In the genomic region with DNA sequence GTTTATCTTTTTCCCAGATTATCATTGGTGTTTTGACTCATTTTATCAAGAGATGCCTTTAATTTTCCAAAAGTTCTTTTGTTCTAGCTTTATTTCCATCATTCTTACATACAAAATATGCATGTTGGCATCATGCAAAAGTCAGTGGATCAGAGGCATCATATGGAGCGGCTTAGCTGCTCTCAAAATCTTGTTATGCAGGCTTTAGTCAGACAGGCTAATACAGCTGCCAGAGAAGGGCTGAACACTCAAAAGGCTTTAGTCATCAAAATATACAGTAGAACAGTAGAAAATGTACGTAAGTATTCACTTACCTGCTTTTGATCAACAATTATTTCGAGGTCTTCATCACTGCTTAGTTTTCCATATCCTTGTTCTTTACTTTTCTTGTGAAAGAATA, we compare ENCODE assay signal across 20 cellular contexts.
DNase-seq lines count a peak whose midpoint lies in the region; ATAC-seq, FAIRE-seq and TF ChIP-seq lines count a peak whose summit lies in the region.
"Had no signal": no experiment of that assay in that cellular context is flagged by ENCODE, and none has a peak within 500 bp of the region (broad histone marks: within the 10 kb centered on the region; RNA-seq: fewer than 3 reads in every experiment).

No MANE protein-coding gene starts in this region.

- ATAC-seq in PC-3, result peak; percentile 29; the same call in 1 of the 2 replicates
- ATAC-seq: gastroesophageal sphincter; naive thymus-derived CD8-positive, alpha-beta T cell had no signal

- H3K79me2 ChIP-seq in PC-3 (ENCODE audit: low read length), result no peaks in the 10 kb centered on the region

- POLR2A ChIA-PET in PC-3 (lab: Charles Lee; ENCODE audit: unreplicated experiment), result no interaction called here

- no peak for TF ChIP-seq CTCF in PC-3 (conservative IDR thresholded peaks at IDR 0.05; ENCODE audit: low read depth, low read length)

- no peaks in the 10 kb centered on the region for H3K4me1 Mint-ChIP-seq in activated naive CD4-positive, alpha-beta T cell treated with anti-CD3 and anti-CD28 coated beads for 36 hours (ENCODE audit: low read depth)
- H3K4me1 Mint-ChIP-seq: activated naive CD8-positive, alpha-beta T cell treated with anti-CD3 and anti-CD28 coated beads for 36 hours; IgD-negative memory B cell; naive thymus-derived CD8-positive, alpha-beta T cell had no signal

- peaks cover 2% of the 10 kb centered on the region; the same call in 1 of the 2 replicates for H3K9me3 ChIP-seq in MG63
- H3K9me3 ChIP-seq in PC-3 (ENCODE audit: low read length), result no peaks in the 10 kb centered on the region
- H3K9me3 ChIP-seq: BE2C, gastroesophageal sphincter, SK-N-SH had no signal

- no peaks in the 10 kb centered on the region for H4K20me1 ChIP-seq in PC-3 (ENCODE audit: low read length)

- H3K4me3 ChIP-seq in MG63 (no peak overlapping the region), PC-3 (ENCODE audit: low read length) (no peak overlapping the region)
- H3K4me3 ChIP-seq: cardiac muscle cell, gastroesophageal sphincter, lung had no signal

- intact Hi-C loops in PC-3 (cut with micrococcal nuclease), result no loop called here
- intact Hi-C loops in activated naive CD4-positive, alpha-beta T cell treated with anti-CD3 and anti-CD28 coated beads for 36 hours (cut with micrococcal nuclease), result no loop called here

- peaks cover 9% of the 10 kb centered on the region for H3K4me1 ChIP-seq in PC-3 (ENCODE audit: insufficient read depth, low read length)
- H3K4me1 ChIP-seq: BE2C, gastroesophageal sphincter had no signal

- H3K36me3 Mint-ChIP-seq in activated naive CD4-positive, alpha-beta T cell treated with anti-CD3 and anti-CD28 coated beads for 36 hours (ENCODE audit: low read depth), result no peaks in the 10 kb centered on the region
- H3K36me3 Mint-ChIP-seq: activated naive CD8-positive, alpha-beta T cell treated with anti-CD3 and anti-CD28 coated beads for 36 hours; naive thymus-derived CD8-positive, alpha-beta T cell had no signal

- H3K9ac ChIP-seq in PC-3 (ENCODE audit: low read length), result no peak overlapping the region
- H3K9ac ChIP-seq: SK-N-SH had no signal

- H3K27me3 ChIP-seq in MG63, result no peaks in the 10 kb centered on the region
- no peaks in the 10 kb centered on the region for H3K27me3 ChIP-seq in PC-3 (ENCODE audit: low read length)
- H3K27me3 ChIP-seq in layer of hippocampus (ENCODE audit: control insufficient read depth, insufficient read depth, low read length), result no peaks in the 10 kb centered on the region
- H3K27me3 ChIP-seq: BE2C, cardiac muscle cell had no signal

- CTCF ChIA-PET in PC-3 (lab: Charles Lee), result no interaction called here
- CTCF ChIA-PET in activated naive CD4-positive, alpha-beta T cell treated with anti-CD3 and anti-CD28 coated beads for 36 hours (lab: Charles Lee), result interaction anchor here (0.6 kb wide), 1 partner anchor 595 kb away, joined by 5 read pairs; no protein-coding TSS in a partner anchor

- H3K4me3 Mint-ChIP-seq in activated naive CD4-positive, alpha-beta T cell treated with anti-CD3 and anti-CD28 coated beads for 36 hours, result no peak overlapping the region
- H3K4me3 Mint-ChIP-seq: activated naive CD8-positive, alpha-beta T cell treated with anti-CD3 and anti-CD28 coated beads for 36 hours; HFFc6; IgD-negative memory B cell; naive thymus-derived CD8-positive, alpha-beta T cell had no signal

- no TSS peak for BruUV-seq in PC-3 (replicated peaks; lab: Mats Ljungman, UMichigan)

- FAIRE-seq in GM19239 (lab: Jason Lieb, UNC), result peak; percentile 75

- H3F3A ChIP-seq in PC-3 (ENCODE audit: low read length, unreplicated experiment), result no peaks in the 10 kb centered on the region

- DNase-seq in GM19239 (ENCODE audit: insufficient read length, low spot score) (no peak), MG63 (peak; percentile 23), PC-3 (peak; percentile 43), AML-193 (lab: John Stamatoyannopoulos, UW) (no peak)
- DNase-seq in stimulated activated CD4-positive, alpha-beta T cell treated with anti-CD3 and anti-CD28 coated beads, Interleukin-4, amount 100 ng/mL, for 4 hours, result no peak
- DNase-seq in activated naive CD4-positive, alpha-beta T cell treated with anti-CD3 and anti-CD28 coated beads for 36 hours, result no peak
- DNase-seq: activated CD4-positive, alpha-beta T cell treated with anti-CD3 and anti-CD28 coated beads, Interleukin-2, amount 50 U/mL, for 1 hour; activated naive CD8-positive, alpha-beta T cell treated with anti-CD3 and anti-CD28 coated beads for 36 hours; activated T-cell treated with anti-CD3 and anti-CD28 coated beads, Interleukin-2, amount 50 U/mL, for 48 hours; BE2C; HFFc6; naive thymus-derived CD8-positive, alpha-beta T cell; NCI-H187 treated with DMSO at 0.1 percent for 48 hours; OCI-M1; SK-N-SH had no signal

- no peak overlapping the region for H3K4me2 ChIP-seq in PC-3 (ENCODE audit: low read length)
- H3K4me2 ChIP-seq: SK-N-SH had no signal

- H3K27ac Mint-ChIP-seq in activated naive CD4-positive, alpha-beta T cell treated with anti-CD3 and anti-CD28 coated beads for 36 hours, result no peak overlapping the region
- H3K27ac Mint-ChIP-seq: activated naive CD8-positive, alpha-beta T cell treated with anti-CD3 and anti-CD28 coated beads for 36 hours; HFFc6; IgD-negative memory B cell; naive thymus-derived CD8-positive, alpha-beta T cell had no signal

- no peak overlapping the region for H2AFZ ChIP-seq in PC-3 (ENCODE audit: low read length)

- no peak overlapping the region for H3K27ac ChIP-seq in PC-3 (ENCODE audit: low read length)
- H3K27ac ChIP-seq in layer of hippocampus (ENCODE audit: low read depth, low read length), result peak overlapping the region; percentile 67
- H3K27ac ChIP-seq: cardiac muscle cell, gastroesophageal sphincter had no signal

- peaks cover 3% of the 10 kb centered on the region for H3K27me3 Mint-ChIP-seq in activated naive CD4-positive, alpha-beta T cell treated with anti-CD3 and anti-CD28 coated beads for 36 hours (ENCODE audit: low read depth)

- no peaks in the 10 kb centered on the region for H3K36me3 ChIP-seq in MG63
- H3K36me3 ChIP-seq in PC-3 (ENCODE audit: low read depth, low read length), result no peaks in the 10 kb centered on the region
- H3K36me3 ChIP-seq: BE2C, cardiac muscle cell, gastroesophageal sphincter had no signal

- no peaks in the 10 kb centered on the region for H3K9me2 ChIP-seq in PC-3 (replicated peaks; ENCODE audit: low read length)
- H3K9me2 ChIP-seq: SK-N-SH had no signal

- H3K9me3 Mint-ChIP-seq in activated naive CD4-positive, alpha-beta T cell treated with anti-CD3 and anti-CD28 coated beads for 36 hours, result no peaks in the 10 kb centered on the region
- H3K9me3 Mint-ChIP-seq: activated naive CD8-positive, alpha-beta T cell treated with anti-CD3 and anti-CD28 coated beads for 36 hours; HFFc6; naive thymus-derived CD8-positive, alpha-beta T cell had no signal

Comparison
In these comparisons a context has a peak if more than half of its experiments do, and no peak if none do; other contexts are left out.
1. DNase-seq: peak in MG63 (single experiment) and PC-3 (single experiment); none in GM19239 (single experiment), stimulated activated CD4-positive, alpha-beta T cell treated with anti-CD3 and anti-CD28 coated beads, Interleukin-4, amount 100 ng/mL, for 4 hours (0 of 2), activated naive CD4-positive, alpha-beta T cell treated with anti-CD3 and anti-CD28 coated beads for 36 hours (single experiment) and AML-193 (0 of 2).